Comparison of ENCODE assay signal across 7 cellular contexts in genomic region chr9:97220894-97221477, GRCh38.
DNase-seq lines count a peak whose midpoint lies in the region; ATAC-seq lines count a peak whose summit lies in the region.

No MANE protein-coding gene starts in this region.

- peak; percentile 20 for ATAC-seq in activated naive CD8-positive, alpha-beta T cell treated with anti-CD3 and anti-CD28 coated beads, Interleukin-2, amount 50 U/mL, for 24 hours
- no peak for ATAC-seq in stimulated activated memory B cell treated with anti-CD40 and anti-IgM and Interleukin-4, amounts not matched to agents 10 μg/mL and 1 μg/mL and 100 μg/mL, for 72 hours

- no peaks in the 10 kb centered on the region for H3K36me3 Mint-ChIP-seq in activated naive CD8-positive, alpha-beta T cell treated with anti-CD3 and anti-CD28 coated beads, Interleukin-2, amount 50 U/mL, for 24 hours (ENCODE audit: low read depth)
- no peaks in the 10 kb centered on the region for H3K36me3 Mint-ChIP-seq in stimulated activated memory B cell treated with anti-CD40 and anti-IgM and Interleukin-4, amounts not matched to agents 10 μg/mL and 1 μg/mL and 100 μg/mL, for 72 hours

- 0 out of 2 replicates have a peak, but pooled peaks cover 2% of the 10 kb centered on the region for H3K36me3 ChIP-seq in iPS-20b (ENCODE audit: insufficient read depth, low read depth, low read length)

- DNase-seq in HuH-7.5 (ENCODE audit: low spot score): peak; percentile 31
- peak; percentile 10 for DNase-seq in activated naive CD8-positive, alpha-beta T cell treated with anti-CD3 and anti-CD28 coated beads, Interleukin-2, amount 50 U/mL, for 24 hours
- DNase-seq in GDM1 (lab: John Stamatoyannopoulos, UW): no peak
- DNase-seq in NCI-H146 treated with DMSO at 0.1 percent for 48 hours (lab: John Stamatoyannopoulos, UW; ENCODE audit: unreplicated experiment): no peak
- no peak for DNase-seq in NCI-H2227 (lab: John Stamatoyannopoulos, UW; ENCODE audit: unreplicated experiment)

- H3K9me3 Mint-ChIP-seq in activated naive CD8-positive, alpha-beta T cell treated with anti-CD3 and anti-CD28 coated beads, Interleukin-2, amount 50 U/mL, for 24 hours: no peaks in the 10 kb centered on the region
- H3K9me3 Mint-ChIP-seq in stimulated activated memory B cell treated with anti-CD40 and anti-IgM and Interleukin-4, amounts not matched to agents 10 μg/mL and 1 μg/mL and 100 μg/mL, for 72 hours: no peaks in the 10 kb centered on the region

- peak overlapping the region; percentile 78 for H3K4me3 Mint-ChIP-seq in activated naive CD8-positive, alpha-beta T cell treated with anti-CD3 and anti-CD28 coated beads, Interleukin-2, amount 50 U/mL, for 24 hours
- H3K4me3 Mint-ChIP-seq in stimulated activated memory B cell treated with anti-CD40 and anti-IgM and Interleukin-4, amounts not matched to agents 10 μg/mL and 1 μg/mL and 100 μg/mL, for 72 hours: peak overlapping the region; percentile 81

- no peaks in the 10 kb centered on the region for H3K9me3 ChIP-seq in iPS-20b (ENCODE audit: insufficient read depth, low read depth, low read length)

- peak overlapping the region; percentile 89 for H3K4me3 ChIP-seq in iPS-20b (ENCODE audit: low read length)

- no peak overlapping the region for H3K27ac Mint-ChIP-seq in activated naive CD8-positive, alpha-beta T cell treated with anti-CD3 and anti-CD28 coated beads, Interleukin-2, amount 50 U/mL, for 24 hours
- peak overlapping the region; percentile 53 for H3K27ac Mint-ChIP-seq in stimulated activated memory B cell treated with anti-CD40 and anti-IgM and Interleukin-4, amounts not matched to agents 10 μg/mL and 1 μg/mL and 100 μg/mL, for 72 hours

- peaks cover 3% of the 10 kb centered on the region; the same call in 1 of the 2 replicates for H3K4me1 ChIP-seq in iPS-20b (ENCODE audit: insufficient read depth, low read length)

- H3K4me1 Mint-ChIP-seq in activated naive CD8-positive, alpha-beta T cell treated with anti-CD3 and anti-CD28 coated beads, Interleukin-2, amount 50 U/mL, for 24 hours: peaks cover 4% of the 10 kb centered on the region
- H3K4me1 Mint-ChIP-seq in stimulated activated memory B cell treated with anti-CD40 and anti-IgM and Interleukin-4, amounts not matched to agents 10 μg/mL and 1 μg/mL and 100 μg/mL, for 72 hours: peaks cover 7% of the 10 kb centered on the region

- H3K9ac ChIP-seq in iPS-20b (ENCODE audit: low read depth, low read length): peak overlapping the region; percentile 97

- peaks cover 25% of the 10 kb centered on the region; the same call in 1 of the 2 replicates for H3K27me3 ChIP-seq in iPS-20b (ENCODE audit: insufficient read depth, low read length)

- peak overlapping the region; percentile 88 for H3K27ac ChIP-seq in iPS-20b (ENCODE audit: low read length)

- H3K27me3 Mint-ChIP-seq in activated naive CD8-positive, alpha-beta T cell treated with anti-CD3 and anti-CD28 coated beads, Interleukin-2, amount 50 U/mL, for 24 hours: peaks cover 48% of the 10 kb centered on the region
- peaks cover 56% of the 10 kb centered on the region for H3K27me3 Mint-ChIP-seq in stimulated activated memory B cell treated with anti-CD40 and anti-IgM and Interleukin-4, amounts not matched to agents 10 μg/mL and 1 μg/mL and 100 μg/mL, for 72 hours

Comparison
In these comparisons a context has a peak if more than half of its experiments do, and no peak if none do; other contexts are left out.
1. DNase-seq: peak in HuH-7.5 (single experiment) and activated naive CD8-positive, alpha-beta T cell treated with anti-CD3 and anti-CD28 coated beads, Interleukin-2, amount 50 U/mL, for 24 hours (single experiment); none in GDM1 (single experiment), NCI-H146 treated with DMSO at 0.1 percent for 48 hours (single experiment) and NCI-H2227 (single experiment).